Comparison of ENCODE assay signal across 1 cellular context in genomic region chr7:16609842-16610450, GRCh38.
TF ChIP-seq lines count a peak whose summit lies in the region.

No MANE protein-coding gene starts in this region.

TF ChIP-seq in GM12878, 131 proteins besides CTCF, POLR2A, EP300 and RAD21 (continued from another document):
- no peak for TF ChIP-seq ZBTB4 (CRISPR knock-in tag; IDR thresholded peaks at IDR 0.05)
- no peak for TF ChIP-seq HSF1 (IDR thresholded peaks at IDR 0.05; ENCODE audit: low read depth, low read length)
- TF ChIP-seq SMC3 (IDR thresholded peaks at IDR 0.05; ENCODE audit: borderline replicate concordance, low read length) = no peak
- TF ChIP-seq FOXK2 (IDR thresholded peaks at IDR 0.05) = no peak
- TF ChIP-seq TCF7 (IDR thresholded peaks at IDR 0.05; ENCODE audit: borderline replicate concordance) = no peak
- no peak for TF ChIP-seq SIN3A (IDR thresholded peaks at IDR 0.05; ENCODE audit: low read depth, low read length)
- TF ChIP-seq CUX1 (IDR thresholded peaks at IDR 0.05; ENCODE audit: insufficient replicate concordance, low read depth, low read length) = no peak
- no peak for TF ChIP-seq STAT3 (IDR thresholded peaks at IDR 0.05; ENCODE audit: low read depth, low read length)
- no peak for TF ChIP-seq CHD2 (IDR thresholded peaks at IDR 0.05; ENCODE audit: borderline replicate concordance, low read depth, low read length)
- TF ChIP-seq ATF3 (IDR thresholded peaks at IDR 0.05; ENCODE audit: borderline replicate concordance, extremely low read depth, low read depth, low read length) = no peak
- no peak for TF ChIP-seq ETV6 (conservative IDR thresholded peaks at IDR 0.05 in 1 of 2, IDR thresholded peaks at IDR 0.05 in 1 of 2; ENCODE audit: borderline replicate concordance in 1 of 2, low read depth in 1 of 2)
- TF ChIP-seq ZZZ3 (IDR thresholded peaks at IDR 0.05; ENCODE audit: control insufficient read depth, insufficient read length, low read depth) = no peak
- no peak for TF ChIP-seq BCLAF1 (IDR thresholded peaks at IDR 0.05)
- no peak for TF ChIP-seq RB1 (IDR thresholded peaks at IDR 0.05; ENCODE audit: borderline replicate concordance)
- no peak for TF ChIP-seq SMARCA5 (IDR thresholded peaks at IDR 0.05)
- TF ChIP-seq KDM1A (IDR thresholded peaks at IDR 0.05; ENCODE audit: borderline replicate concordance) = no peak
